12 cellular contexts compared by ENCODE assay signal in the genomic region with DNA sequence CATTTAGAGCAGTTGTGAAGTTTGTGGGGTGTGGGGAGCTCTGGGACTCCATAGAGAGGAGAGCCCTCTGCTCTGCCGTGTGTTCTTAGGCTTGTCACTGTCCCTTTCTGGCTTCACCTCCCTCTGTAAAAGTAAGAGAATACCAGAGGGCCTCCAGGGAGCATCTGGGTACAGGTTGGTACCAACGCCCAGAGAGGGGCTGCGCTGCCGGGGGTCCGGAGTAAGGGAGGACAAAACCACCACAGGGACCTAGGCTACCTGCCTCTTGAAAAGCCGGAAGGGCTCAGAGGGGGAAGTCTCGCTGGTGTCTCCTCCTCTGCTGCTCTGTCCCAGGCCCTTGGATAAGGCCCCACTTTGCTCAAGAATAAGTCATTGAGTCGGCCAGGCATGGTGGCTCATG. TPM values are rescaled to one million over a fixed set of nuclear protein-coding genes. Genes with fewer than 3 reads are reported as not detected.
DNase-seq lines count a peak whose midpoint lies in the region; ATAC-seq and TF ChIP-seq lines count a peak whose summit lies in the region.
"Had no signal": no experiment of that assay in that cellular context is flagged by ENCODE, and none has a peak within 500 bp of the region (broad histone marks: within the 10 kb centered on the region; RNA-seq: fewer than 3 reads in every experiment).

No MANE protein-coding gene starts in this region.

- H3K9me3 ChIP-seq in SK-N-SH (no peaks in the 10 kb centered on the region), muscle layer of duodenum (ENCODE audit: control insufficient read depth in 1 of 2, low read length in 2 of 2) (no peaks in the 10 kb centered on the region), tibial artery (no peaks in the 10 kb centered on the region), MM.1S (replicated peaks; ENCODE audit: insufficient read depth, low read length) (no peaks in the 10 kb centered on the region)

- no peak for TF ChIP-seq EP300 in SK-N-SH (IDR thresholded peaks at IDR 0.05; ENCODE audit: borderline replicate concordance in 1 of 2, low read depth in 1 of 2, low read length in 1 of 2)

- H3K4me3 ChIP-seq in SK-N-SH (ENCODE audit: low read depth in 2 of 2, low read length in 1 of 2) (no peak overlapping the region), muscle layer of duodenum (ENCODE audit: low read depth in 1 of 2, low read length in 2 of 2) (no peak overlapping the region), tibial artery (no peak overlapping the region), MM.1S (ENCODE audit: low read length) (no peak overlapping the region)

- no peak for TF ChIP-seq CTCF in SK-N-SH (IDR thresholded peaks at IDR 0.05)
- TF ChIP-seq CTCF in tibial artery (IDR thresholded peaks at IDR 0.05) = no peak
- no peak for TF ChIP-seq CTCF in MM.1S (IDR thresholded peaks at IDR 0.05; ENCODE audit: low read length)

- TF ChIP-seq RAD21 in SK-N-SH (IDR thresholded peaks at IDR 0.05; ENCODE audit: low read length) = no peak

- H2AFZ ChIP-seq in SK-N-SH (ENCODE audit: low read depth) = no peak overlapping the region
- no peak overlapping the region for H2AFZ ChIP-seq in MM.1S (ENCODE audit: low read length)

- POLR2A ChIA-PET in SK-N-SH (lab: Yijun Ruan, JAX) = no interaction called here
- POLR2A ChIA-PET in HEK293T (lab: Yijun Ruan, JAX) = no interaction called here

- H4K20me1 ChIP-seq in SK-N-SH (ENCODE audit: insufficient read depth) (no peaks in the 10 kb centered on the region), MM.1S (ENCODE audit: insufficient read depth, low read length) (no peaks in the 10 kb centered on the region)

- intact Hi-C loops in tibial artery (cut with DNase I; ENCODE audit: low total_unique reads) = no loop called here

- WGBS in SK-N-SH (ENCODE audit: low lambda C conversion rate) = 83% methylated on average over 7 of the region's 8 CpGs

- H3K27me3 ChIP-seq in SK-N-SH (ENCODE audit: insufficient read depth) = no peaks in the 10 kb centered on the region
- H3K27me3 ChIP-seq in muscle layer of duodenum (ENCODE audit: low read depth, low read length) = no peaks in the 10 kb centered on the region
- no peaks in the 10 kb centered on the region for H3K27me3 ChIP-seq in tibial artery
- peaks cover 6% of the 10 kb centered on the region for H3K27me3 ChIP-seq in MM.1S (replicated peaks; ENCODE audit: insufficient read depth, low read length)

- CTCF ChIA-PET in SK-N-SH (lab: Yijun Ruan, JAX) = interaction anchor here (0.9 to 1.6 kb wide), 6 partner anchors 9 to 392 kb away, joined by 3 to 4 read pairs (median 4); no protein-coding TSS in a partner anchor
- CTCF ChIA-PET in HEK293T (lab: Yijun Ruan, JAX) = no interaction called here

- H3F3A ChIP-seq in SK-N-SH (replicated peaks; ENCODE audit: insufficient read depth) = peaks cover 8% of the 10 kb centered on the region
- H3F3A ChIP-seq in MM.1S (ENCODE audit: insufficient read depth, low read length) = no peaks in the 10 kb centered on the region

- H3K27ac ChIP-seq in SK-N-SH (ENCODE audit: low read depth in 2 of 2, low read length in 1 of 2) = peak overlapping the region in 1 of 2 experiments; percentile 63; a peak in 1 of 4 replicates
- peak overlapping the region; percentile 71 for H3K27ac ChIP-seq in muscle layer of duodenum (ENCODE audit: low read length)
- peak overlapping the region; percentile 87 to 91 for H3K27ac ChIP-seq in tibial artery
- no peak overlapping the region for H3K27ac ChIP-seq in MM.1S (ENCODE audit: low read length)
- H3K27ac ChIP-seq: 22Rv1 had no signal

- no peaks in the 10 kb centered on the region for H3K36me3 ChIP-seq in SK-N-SH (replicated peaks in 1 of 2; ENCODE audit: control insufficient read depth in 1 of 2, insufficient read depth in 2 of 2, low read length in 1 of 2)
- no peaks in the 10 kb centered on the region for H3K36me3 ChIP-seq in muscle layer of duodenum (ENCODE audit: control insufficient read depth in 1 of 2, insufficient read depth in 2 of 2, low read length in 2 of 2)
- no peaks in the 10 kb centered on the region for H3K36me3 ChIP-seq in tibial artery
- no peaks in the 10 kb centered on the region for H3K36me3 ChIP-seq in MM.1S (replicated peaks; ENCODE audit: insufficient read depth, low read length)

- H3K4me2 ChIP-seq in SK-N-SH = peak overlapping the region; percentile 47; the same call in 1 of the 2 replicates
- no peak overlapping the region for H3K4me2 ChIP-seq in MM.1S (ENCODE audit: low read depth, low read length)

- H3K9ac ChIP-seq in SK-N-SH (no peak overlapping the region), MM.1S (ENCODE audit: low read length) (no peak overlapping the region)

- H3K4me1 ChIP-seq in SK-N-SH (ENCODE audit: control insufficient read depth in 1 of 2, insufficient read depth in 2 of 2, low read depth in 1 of 2, low read length in 1 of 2) (peaks cover 17% of the 10 kb centered on the region in 2 experiments; a peak in 3 of 4 replicates), muscle layer of duodenum (ENCODE audit: control insufficient read depth in 1 of 2, insufficient read depth in 2 of 2, low read length in 2 of 2) (peaks cover 6 to 31% of the 10 kb centered on the region in 2 donors), tibial artery (peaks cover 0 to 73% (median 58%) of the 10 kb centered on the region in 4 donors), MM.1S (ENCODE audit: low read length) (no peaks in the 10 kb centered on the region)

- DNase-seq in SK-N-SH = no peak
- peak; percentile 6 for DNase-seq in epidermal melanocyte (ENCODE audit: insufficient read length, low spot score)
- peak in 1 of 2 donors; percentile 14 for DNase-seq in tibial artery
- DNase-seq in C1 segment of cervical spinal cord (lab: John Stamatoyannopoulos, UW) = no peak
- no peak for DNase-seq in HEK293T (ENCODE audit: extremely low spot score)
- no peak for DNase-seq in MM.1S
- DNase-seq: activated naive CD4-positive, alpha-beta T cell treated with Interleukin-2 at 50 U/mL for 16 hours; COR-L47; Kasumi-1 had no signal

- ATAC-seq in SK-N-SH treated with all-trans-retinoic acid at 6 μM for 48 hours = no peak

- H3K79me2 ChIP-seq in SK-N-SH (ENCODE audit: insufficient read depth) (no peaks in the 10 kb centered on the region), MM.1S (ENCODE audit: low read length) (no peaks in the 10 kb centered on the region)

- H3K9me2 ChIP-seq in SK-N-SH (no peaks in the 10 kb centered on the region), MM.1S (replicated peaks; ENCODE audit: insufficient read depth, low read length) (no peaks in the 10 kb centered on the region)

TF ChIP-seq in SK-N-SH, 30 proteins besides CTCF, POLR2A, EP300 and RAD21 (continues in another document):
- no peak for TF ChIP-seq NRF1 (IDR thresholded peaks at IDR 0.05; ENCODE audit: low read depth, low read length)
- TF ChIP-seq SMC3 (IDR thresholded peaks at IDR 0.05; ENCODE audit: low read depth, low read length) = no peak
- no peak for TF ChIP-seq GABPA (IDR thresholded peaks at IDR 0.05; ENCODE audit: low read depth)
- no peak for TF ChIP-seq ELF1 (IDR thresholded peaks at IDR 0.05)
- TF ChIP-seq TEAD4 (IDR thresholded peaks at IDR 0.05; ENCODE audit: borderline replicate concordance, insufficient read depth) = no peak
- no peak for TF ChIP-seq YY1 (IDR thresholded peaks at IDR 0.05; ENCODE audit: low read depth)

TF ChIP-seq in SK-N-SH treated with all-trans-retinoic acid at 6 μM for 48 hours, 23 proteins besides CTCF, POLR2A, EP300 and RAD21:
- TF ChIP-seq OSR1 (CRISPR knock-in tag; IDR thresholded peaks at IDR 0.05) (no peak), RARB (CRISPR knock-in tag; IDR thresholded peaks at IDR 0.05) (no peak), TOX (CRISPR knock-in tag; IDR thresholded peaks at IDR 0.05; ENCODE audit: borderline replicate concordance) (no peak), GLIS3 (CRISPR knock-in tag; IDR thresholded peaks at IDR 0.05) (no peak), ISL1 (CRISPR knock-in tag; IDR thresholded peaks at IDR 0.05) (no peak), TCF4 (CRISPR knock-in tag; IDR thresholded peaks at IDR 0.05; ENCODE audit: borderline replicate concordance) (no peak)

TF ChIP-seq in HEK293T, 16 proteins besides CTCF, POLR2A, EP300 and RAD21:
- no peak for TF ChIP-seq LEF1 (IDR thresholded peaks at IDR 0.05; ENCODE audit: borderline replicate concordance)
- TF ChIP-seq CTBP1 (IDR thresholded peaks at IDR 0.05; ENCODE audit: borderline replicate concordance) = no peak
- TF ChIP-seq NFRKB (IDR thresholded peaks at IDR 0.05) = no peak
- no peak for TF ChIP-seq FOXK2 (IDR thresholded peaks at IDR 0.05)
- TF ChIP-seq SP1 (IDR thresholded peaks at IDR 0.05) = no peak
- TF ChIP-seq ARNT (IDR thresholded peaks at IDR 0.05) = no peak
- no peak for TF ChIP-seq FOXA1 (IDR thresholded peaks at IDR 0.05)
- no peak for TF ChIP-seq ELF4 (IDR thresholded peaks at IDR 0.05)
- TF ChIP-seq L3MBTL2 (conservative IDR thresholded peaks at IDR 0.05) = no peak
- no peak for TF ChIP-seq BHLHE40 (IDR thresholded peaks at IDR 0.05; ENCODE audit: borderline replicate concordance)
- TF ChIP-seq FOXM1 (IDR thresholded peaks at IDR 0.05; ENCODE audit: borderline replicate concordance) = no peak
- TF ChIP-seq ZNF384 (IDR thresholded peaks at IDR 0.05) = no peak
- TF ChIP-seq SUZ12 (IDR thresholded peaks at IDR 0.05) = no peak
- TF ChIP-seq, protein P1, sequence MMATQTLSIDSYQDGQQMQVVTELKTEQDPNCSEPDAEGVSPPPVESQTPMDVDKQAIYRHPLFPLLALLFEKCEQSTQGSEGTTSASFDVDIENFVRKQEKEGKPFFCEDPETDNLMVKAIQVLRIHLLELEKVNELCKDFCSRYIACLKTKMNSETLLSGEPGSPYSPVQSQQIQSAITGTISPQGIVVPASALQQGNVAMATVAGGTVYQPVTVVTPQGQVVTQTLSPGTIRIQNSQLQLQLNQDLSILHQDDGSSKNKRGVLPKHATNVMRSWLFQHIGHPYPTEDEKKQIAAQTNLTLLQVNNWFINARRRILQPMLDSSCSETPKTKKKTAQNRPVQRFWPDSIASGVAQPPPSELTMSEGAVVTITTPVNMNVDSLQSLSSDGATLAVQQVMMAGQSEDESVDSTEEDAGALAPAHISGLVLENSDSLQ (IDR thresholded peaks at IDR 0.05) = no peak
- TF ChIP-seq TARDBP (IDR thresholded peaks at IDR 0.05) = no peak
- no peak for TF ChIP-seq HDGF (IDR thresholded peaks at IDR 0.05; ENCODE audit: borderline replicate concordance)

RNA-seq across cellular contexts. Expression of a gene that starts 3.1 kb away (rescaled TPM):
- 0.23 TPM in 1 of 2 replicates, not detected in the other for polyA plus RNA-seq in SK-N-SH (2012; rRNA removed)
- 0.01 and 0.03 TPM in 2 replicates for polyA plus RNA-seq in SK-N-SH (2012; cell fraction: cytosol; rRNA removed)
- polyA plus RNA-seq in SK-N-SH (2012; cell fraction: nucleus; rRNA removed) = 0.07 and 0.10 TPM in 2 replicates

RNA-seq across cellular contexts. Expression of a gene that starts 44.2 kb away (rescaled TPM):
- 0.03 TPM in 1 of 2 replicates, not detected in the other for polyA plus RNA-seq in SK-N-SH (2012; rRNA removed)
- polyA plus RNA-seq in SK-N-SH (2012; cell fraction: cytosol; rRNA removed) = 0.05 TPM in 1 of 2 replicates, not detected in the other
- polyA plus RNA-seq in SK-N-SH (2012; cell fraction: nucleus; rRNA removed) = 0.06 TPM in 1 of 2 replicates, not detected in the other
